Comparison of ENCODE assay signal across 16 cellular contexts in the genomic region with DNA sequence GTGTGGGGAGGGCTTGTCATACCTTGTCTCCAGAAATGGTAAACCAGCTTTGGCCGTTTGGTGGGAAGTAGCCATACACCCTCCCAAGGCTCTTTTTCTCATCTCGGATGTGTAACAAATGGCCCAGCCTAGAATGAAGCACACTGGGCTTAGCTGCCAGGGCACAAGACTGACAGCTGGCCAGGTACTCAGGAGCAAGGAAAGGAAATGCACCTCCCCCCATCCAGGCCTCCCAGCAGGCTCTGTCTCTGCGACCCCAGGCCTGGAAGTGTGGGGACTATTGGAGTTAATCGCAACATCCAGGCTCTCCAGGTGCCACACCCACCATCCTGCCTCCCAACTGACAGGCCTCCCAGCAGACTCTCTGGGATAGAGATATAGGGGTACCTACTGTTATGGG.
"Had no signal": no experiment of that assay in that cellular context is flagged by ENCODE, and none has a peak within 500 bp of the region (broad histone marks: within the 10 kb centered on the region; RNA-seq: fewer than 3 reads in every experiment).

No MANE protein-coding gene starts in this region.

- DNase-seq: cortex of kidney; effector memory CD4-positive, alpha-beta T cell; esophagus squamous epithelium; foreskin fibroblast; glutamatergic neuron; kidney glomerular epithelial cell; naive thymus-derived CD4-positive, alpha-beta T cell; nephron progenitor cell; right cardiac atrium; small intestine; stimulated activated CD4-positive, alpha-beta T cell treated with anti-CD3 and anti-CD28 coated beads, Interleukin-12 subunit alpha, Interleukin-12 subunit beta, amount 100 ng/mL, for 4 hours; stimulated activated naive CD4-positive, alpha-beta T cell; stomach; substantia nigra; transverse colon had no signal

- ATAC-seq: gastroesophageal sphincter; naive thymus-derived CD4-positive, alpha-beta T cell; right cardiac atrium had no signal
